8 cellular contexts compared by ENCODE assay signal in genomic region chr1:47432071-47433036, GRCh38. TPM values are rescaled to one million over a fixed set of nuclear protein-coding genes. Genes with fewer than 3 reads are reported as not detected.
DNase-seq lines count a peak whose midpoint lies in the region; ATAC-seq and TF ChIP-seq lines count a peak whose summit lies in the region.

No MANE protein-coding gene starts in this region.

- DNase-seq in GM10266 (ENCODE audit: extremely low spot score) (peak; percentile 77), SKM-1 (lab: John Stamatoyannopoulos, UW; ENCODE audit: unreplicated experiment) (peak; percentile 79), amniotic epithelial cell (ENCODE audit: low read depth) (peak; percentile 58), left cardiac atrium (peak; percentile 87), posterior vena cava (ENCODE audit: low spot score) (peak; percentile 93), cerebellar nuclear complex (lab: John Stamatoyannopoulos, UW) (no peak)

- TF ChIP-seq CTCF in GM10266 (IDR thresholded peaks at IDR 0.05; ENCODE audit: control insufficient read depth, insufficient read depth, low read depth, missing control alignments): peak; percentile 72

- intact Hi-C loops in left cardiac atrium (cut with DNase I) (loop anchor here in 1 of 2 donors (2.0 to 5.0 kb wide), 2 partner anchors 278 to 295 kb away; no protein-coding TSS in a partner anchor), posterior vena cava (cut with DNase I) (loop anchor here (2.0 to 10.0 kb wide), 4 partner anchors 240 to 290 kb away; partner anchors contain the start of gene PDZK1IP1 (in 1 of the 2))

- ATAC-seq in HG03460 (IDR thresholded peaks at IDR 0.05; ENCODE audit: unreplicated experiment): peak; percentile 36
- ATAC-seq in left cardiac atrium: peak; percentile 77 to 81
- no peak for ATAC-seq in HG03045 (IDR thresholded peaks at IDR 0.05; ENCODE audit: unreplicated experiment)

RNA-seq across cellular contexts. Expression of gene FOXD2, which starts 5.5 kb away (rescaled TPM):
- total RNA-seq in left cardiac atrium (under 1 TPM; 0.06 to 0.08 TPM), posterior vena cava (under 1 TPM; 0.19 to 0.37 TPM)

RNA-seq across cellular contexts. Expression of gene FOXE3, which starts 16.3 kb away (rescaled TPM):
- total RNA-seq in left cardiac atrium (not detected), posterior vena cava (under 1 TPM in 1 of 2 donors, not detected in 1; 0.10 TPM)

Comparison
In these comparisons a context has a peak if more than half of its experiments do, and no peak if none do; other contexts are left out.
1. DNase-seq: peak in GM10266 (single experiment), SKM-1 (single experiment), amniotic epithelial cell (single experiment), left cardiac atrium (single experiment) and posterior vena cava (single experiment); none in cerebellar nuclear complex (0 of 2).